ENCODE assay signal across 19 cellular contexts in genomic region chr3:113660458-113660857, GRCh38. TPM values are rescaled to one million over a fixed set of nuclear protein-coding genes. Genes with fewer than 3 reads are reported as not detected.
DNase-seq lines count a peak whose midpoint lies in the region; ATAC-seq and TF ChIP-seq lines count a peak whose summit lies in the region.
"Had no signal": no experiment of that assay in that cellular context is flagged by ENCODE, and none has a peak within 500 bp of the region (broad histone marks: within the 10 kb centered on the region; RNA-seq: fewer than 3 reads in every experiment).

No MANE protein-coding gene starts in this region.

- peak overlapping the region; percentile 52; the same call in 1 of the 2 replicates for H3K4me2 ChIP-seq in DOHH2 (ENCODE audit: low read length)

- no peaks in the 10 kb centered on the region for H3K27me3 ChIP-seq in DOHH2 (ENCODE audit: control insufficient read depth, low read length)
- H3K27me3 ChIP-seq in SJCRH30, result no peaks in the 10 kb centered on the region
- H3K27me3 ChIP-seq in right cardiac atrium (ENCODE audit: control insufficient read depth, insufficient read depth), result no peaks in the 10 kb centered on the region
- H3K27me3 ChIP-seq in skeletal muscle tissue (ENCODE audit: control insufficient read depth in 3 of 3, insufficient read depth in 3 of 3, low read length in 3 of 3), result no peaks in the 10 kb centered on the region
- H3K27me3 ChIP-seq: brain microvascular endothelial cell, upper lobe of left lung had no signal

- H3K79me2 ChIP-seq in DOHH2 (ENCODE audit: control insufficient read depth, low read length), result no peaks in the 10 kb centered on the region

- TF ChIP-seq CTCF in DOHH2 (IDR thresholded peaks at IDR 0.05; ENCODE audit: low read depth, low read length, poor library complexity, severe bottlenecking), result no peak

- no peaks in the 10 kb centered on the region for H3K9me3 ChIP-seq in DOHH2 (ENCODE audit: control insufficient read depth, insufficient read depth, low read length)
- H3K9me3 ChIP-seq in SJCRH30 (replicated peaks), result no peaks in the 10 kb centered on the region
- no peaks in the 10 kb centered on the region for H3K9me3 ChIP-seq in right cardiac atrium (ENCODE audit: control insufficient read depth, low read length)
- no peaks in the 10 kb centered on the region for H3K9me3 ChIP-seq in skeletal muscle tissue (ENCODE audit: control insufficient read depth in 3 of 3, low read length in 3 of 3)
- H3K9me3 ChIP-seq: lower lobe of right lung, mucosa of descending colon, upper lobe of left lung had no signal

- no peaks in the 10 kb centered on the region for H3F3A ChIP-seq in DOHH2 (ENCODE audit: control insufficient read depth, insufficient read depth)

- H3K4me3 ChIP-seq in DOHH2 (ENCODE audit: low read length) (peak overlapping the region; percentile 39), SJCRH30 (no peak overlapping the region), right cardiac atrium (ENCODE audit: low read length) (no peak overlapping the region), skeletal muscle tissue (ENCODE audit: low read length in 3 of 3) (no peak overlapping the region)
- H3K4me3 ChIP-seq: lower lobe of right lung, mucosa of descending colon, upper lobe of left lung had no signal

- intact Hi-C loops in right cardiac atrium (cut with DNase I), result no loop called here

- no peak overlapping the region for H3K9ac ChIP-seq in skeletal muscle tissue (ENCODE audit: low read depth in 1 of 3, low read length in 3 of 3)

- H3K27ac ChIP-seq in DOHH2 (ENCODE audit: low read depth, low read length) (0 out of 2 replicates have a peak overlapping the region, but pooled peaks have one; percentile 66), SJCRH30 (peak overlapping the region; percentile 59), right cardiac atrium (ENCODE audit: low read length) (peak overlapping the region; percentile 91), skeletal muscle tissue (ENCODE audit: low read depth, low read length) (peak overlapping the region; percentile 94)
- H3K27ac ChIP-seq: brain microvascular endothelial cell, lower lobe of right lung, upper lobe of left lung, VCaP had no signal

- peaks cover 32% of the 10 kb centered on the region for H3K4me1 ChIP-seq in DOHH2 (ENCODE audit: control insufficient read depth, low read length)
- H3K4me1 ChIP-seq in SJCRH30, result peaks cover 15% of the 10 kb centered on the region
- H3K4me1 ChIP-seq in right cardiac atrium (ENCODE audit: control insufficient read depth, insufficient read depth, low read length), result peaks cover 7% of the 10 kb centered on the region
- peaks cover 42 to 64% (median 48%) of the 10 kb centered on the region in 3 donors for H3K4me1 ChIP-seq in skeletal muscle tissue (ENCODE audit: control insufficient read depth in 3 of 3, insufficient read depth in 3 of 3, low read length in 3 of 3)
- H3K4me1 ChIP-seq: lower lobe of right lung, upper lobe of left lung had no signal

- no peaks in the 10 kb centered on the region for H3K9me2 ChIP-seq in DOHH2 (replicated peaks; ENCODE audit: control insufficient read depth, low read length)

- ATAC-seq in right cardiac atrium (no peak), GM18861 (IDR thresholded peaks at IDR 0.05; ENCODE audit: unreplicated experiment) (no peak)
- ATAC-seq: activated T-cell treated with anti-CD3 and anti-CD28 coated beads, Interleukin-2, amount 50 U/mL, for 4 hours; lower lobe of right lung had no signal

- WGBS in right cardiac atrium, result 95% methylated on average over 2 of the region's 2 CpGs

- H3K36me3 ChIP-seq in DOHH2 (ENCODE audit: control insufficient read depth, low read length) (peaks cover 29% of the 10 kb centered on the region), SJCRH30 (peaks cover 7% of the 10 kb centered on the region; the same call in 1 of the 2 replicates), skeletal muscle tissue (ENCODE audit: control insufficient read depth in 3 of 3, insufficient read depth in 3 of 3, low read length in 3 of 3) (peaks cover 9 to 41% (median 25%) of the 10 kb centered on the region in 3 donors)

- H4K20me1 ChIP-seq in DOHH2 (ENCODE audit: control insufficient read depth, insufficient read depth, low read depth, low read length), result no peaks in the 10 kb centered on the region

- no peak for DNase-seq in SJCRH30
- DNase-seq in right cardiac atrium, result no peak
- no peak for DNase-seq in OCI-M1 (lab: John Stamatoyannopoulos, UW)
- no peak for DNase-seq in NCI-H524 (lab: John Stamatoyannopoulos, UW)
- DNase-seq: activated CD4-positive, alpha-beta T cell treated with anti-CD3 and anti-CD28 coated beads, Interleukin-2, amount 10 ng/mL, durations not matched to agents 24 days and 14 days; activated gamma-delta T cell treated with Interleukin-2 at 50 U/mL for 16 hours; activated T-cell treated with anti-CD3 and anti-CD28 coated beads, Interleukin-2, amount 50 U/mL, for 4 hours; brain microvascular endothelial cell; EL; lower lobe of right lung; mucosa of descending colon; NCI-H1417 treated with DMSO at 0.1 percent for 48 hours; NCI-H2081; NCI-H2227 treated with DMSO at 0.1 percent for 48 hours; upper lobe of left lung had no signal

RNA-seq across cellular contexts. Expression of gene USF3, which starts 36.0 kb away (rescaled TPM):
- 10.1 and 10.6 TPM in 2 replicates for total RNA-seq in SJCRH30 (2014; rRNA removed; shearing (Covaris generic))
- total RNA-seq in right cardiac atrium (10 to 100 TPM; 13.4 to 15.4 (median 14.4) TPM), skeletal muscle tissue (8.4 TPM)
- polyA plus RNA-seq in right cardiac atrium, result 6.3 TPM
